ENCODE assay signal across 17 cellular contexts in the genomic region with DNA sequence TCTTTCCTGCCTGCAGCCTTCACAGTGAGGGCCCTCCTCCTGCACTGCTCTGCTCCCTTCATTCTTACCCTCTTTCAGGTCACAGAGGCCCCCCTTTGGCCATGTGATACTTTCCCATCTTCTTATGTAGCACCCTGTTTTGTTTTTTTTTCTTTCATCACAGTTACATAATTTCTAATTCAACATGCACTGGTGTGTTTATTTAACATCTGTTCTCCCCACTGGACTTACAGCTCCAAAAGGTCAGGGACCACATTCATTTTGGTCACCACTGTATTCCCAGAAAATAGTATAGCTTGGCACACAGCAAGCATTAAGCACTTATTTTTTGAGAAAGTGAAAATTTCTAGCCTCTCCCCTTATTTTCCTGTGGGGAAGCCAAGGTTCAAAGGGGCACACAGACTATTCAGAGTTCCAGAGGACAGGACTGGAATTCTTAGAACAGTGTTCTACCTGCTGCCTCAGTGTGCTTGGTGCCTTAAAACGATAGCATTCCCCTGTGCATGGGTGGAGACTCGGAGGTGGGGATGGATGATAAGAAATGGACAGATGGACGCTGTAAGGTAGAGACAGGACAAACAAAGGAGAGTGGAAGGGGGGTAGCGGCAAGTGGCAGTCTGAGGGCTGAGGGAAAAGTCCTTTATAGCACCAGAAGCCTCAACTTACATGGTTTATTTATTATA. TPM values are rescaled to one million over a fixed set of nuclear protein-coding genes. Genes with fewer than 3 reads are reported as not detected.
A peak's percentile ranks its signal among the peaks of the same experiment; 100 is the strongest.
DNase-seq lines count a peak whose midpoint lies in the region; ATAC-seq and TF ChIP-seq lines count a peak whose summit lies in the region.
"Had no signal": no experiment of that assay in that cellular context is flagged by ENCODE, and none has a peak within 500 bp of the region (broad histone marks: within the 10 kb centered on the region; RNA-seq: fewer than 3 reads in every experiment).

No MANE protein-coding gene starts in this region.

- H3K4me3 Mint-ChIP-seq in T-cell = peak overlapping the region; percentile 71 to 99 (median 98)

- POLR2A ChIA-PET in T-cell (lab: Charles Lee) = interaction anchor here in 1 of 2 donors (0.7 kb wide), 2 partner anchors 19 to 94 kb away, joined by 3 to 4 read pairs; no protein-coding TSS in a partner anchor

- no peaks in the 10 kb centered on the region for H3K9me3 Mint-ChIP-seq in T-cell

- DNase-seq in DND-41 (no peak), T-cell (no peak), NCI-H748 treated with DMSO at 0.1 percent for 48 hours (lab: John Stamatoyannopoulos, UW) (no peak), right cardiac atrium (no peak), testis (no peak)
- no peak for DNase-seq in effector memory CD4-positive, alpha-beta T cell
- DNase-seq: activated CD4-positive, alpha-beta T cell treated with anti-CD3 and anti-CD28 coated beads for 1 hour; MG63; NCI-H774 had no signal

- peaks cover 98% of the 10 kb centered on the region for H3K36me3 ChIP-seq in DND-41 (ENCODE audit: insufficient read depth, low read length)
- peaks cover 80% of the 10 kb centered on the region for H3K36me3 ChIP-seq in effector memory CD4-positive, alpha-beta T cell (ENCODE audit: control insufficient read depth, insufficient read depth, low read length)
- H3K36me3 ChIP-seq in neutrophil = peaks cover 81% of the 10 kb centered on the region
- H3K36me3 ChIP-seq in testis (ENCODE audit: low read depth, missing control alignments) = no peaks in the 10 kb centered on the region
- H3K36me3 ChIP-seq: cardiac muscle cell, MG63 had no signal

- CTCF ChIA-PET in T-cell (lab: Charles Lee) = interaction anchor here in 1 of 2 donors (0.6 to 5.5 kb wide), 2 partner anchors 24 to 205 kb away, joined by 4 to 50 read pairs; no protein-coding TSS in a partner anchor

- WGBS in right cardiac atrium = 84% methylated on average over 4 of the region's 4 CpGs
- WGBS in testis, 2 donors = 71 to 75% methylated on average over 4 of the region's 4 CpGs

- no peaks in the 10 kb centered on the region for H3K9me3 ChIP-seq in DND-41 (ENCODE audit: insufficient read depth, low read length, severe bottlenecking)
- no peaks in the 10 kb centered on the region for H3K9me3 ChIP-seq in effector memory CD4-positive, alpha-beta T cell (ENCODE audit: control insufficient read depth, low read length)
- H3K9me3 ChIP-seq in neutrophil = no peaks in the 10 kb centered on the region
- no peaks in the 10 kb centered on the region for H3K9me3 ChIP-seq in right cardiac atrium (ENCODE audit: control insufficient read depth, low read length)
- no peaks in the 10 kb centered on the region for H3K9me3 ChIP-seq in testis
- H3K9me3 ChIP-seq: MG63 had no signal

- H3K4me3 ChIP-seq in DND-41 (ENCODE audit: low read depth in 1 of 2, low read length in 2 of 2) (peak overlapping the region in 1 of 2 experiments; percentile 11; a peak in 1 of 4 replicates), neutrophil (ENCODE audit: low read depth in 1 of 2, low read length in 1 of 2) (no peak overlapping the region), right cardiac atrium (ENCODE audit: low read length) (no peak overlapping the region), testis (no peak overlapping the region)
- H3K4me3 ChIP-seq in effector memory CD4-positive, alpha-beta T cell (ENCODE audit: insufficient read depth, low read depth, low read length, poor library complexity, severe bottlenecking) = peak overlapping the region; percentile 71
- H3K4me3 ChIP-seq: cardiac muscle cell, MG63 had no signal

- H2AFZ ChIP-seq in DND-41 (ENCODE audit: low read depth, low read length) = no peak overlapping the region

- intact Hi-C loops in right cardiac atrium (cut with DNase I) (no loop called here), testis (cut with DNase I; ENCODE audit: low total_unique reads) (no loop called here)

- ATAC-seq in DND-41 (ENCODE audit: insufficient read depth, low read depth) (no peak), T-cell (replicated peaks in 1 of 4) (no peak), GM18870 (IDR thresholded peaks at IDR 0.05; ENCODE audit: unreplicated experiment) (no peak), right cardiac atrium (no peak)

- no peak for TF ChIP-seq POLR2A in testis (IDR thresholded peaks at IDR 0.05)

- peaks cover 80 to 88% (median 86%) of the 10 kb centered on the region in 3 donors for H3K4me1 Mint-ChIP-seq in T-cell

- H3K27me3 Mint-ChIP-seq in T-cell = no peaks in the 10 kb centered on the region

- H3K4me1 ChIP-seq in DND-41 (ENCODE audit: insufficient read depth, low read length) (peaks cover 86% of the 10 kb centered on the region), neutrophil (ENCODE audit: control insufficient read depth in 1 of 2, insufficient read depth in 1 of 2, low read depth in 1 of 2, low read length in 1 of 2) (peaks cover 34 to 51% of the 10 kb centered on the region in 2 experiments), right cardiac atrium (ENCODE audit: control insufficient read depth, insufficient read depth, low read length) (peaks cover 4% of the 10 kb centered on the region), testis (peaks cover 14% of the 10 kb centered on the region)
- peaks cover 77% of the 10 kb centered on the region for H3K4me1 ChIP-seq in effector memory CD4-positive, alpha-beta T cell (ENCODE audit: control insufficient read depth, insufficient read depth, low read length, poor library complexity, severe bottlenecking)

- peak overlapping the region; percentile 75 for H3K4me2 ChIP-seq in DND-41 (ENCODE audit: insufficient read depth, low read length)

- peak overlapping the region; percentile 73; the same call in 1 of the 2 replicates for H3K9ac ChIP-seq in DND-41 (ENCODE audit: low read depth, low read length)

- H3K27me3 ChIP-seq in DND-41 (ENCODE audit: insufficient read depth, low read length, poor library complexity) (no peaks in the 10 kb centered on the region), neutrophil (no peaks in the 10 kb centered on the region), right cardiac atrium (ENCODE audit: control insufficient read depth, insufficient read depth) (no peaks in the 10 kb centered on the region), testis (no peaks in the 10 kb centered on the region)
- H3K27me3 ChIP-seq in effector memory CD4-positive, alpha-beta T cell (replicated peaks; ENCODE audit: control insufficient read depth, insufficient read depth, low read length, poor library complexity, severe bottlenecking) = no peaks in the 10 kb centered on the region
- H3K27me3 ChIP-seq: cardiac muscle cell, MG63 had no signal

- peaks cover 87% of the 10 kb centered on the region for H3K36me3 Mint-ChIP-seq in T-cell

- TF ChIP-seq CTCF in DND-41 (IDR thresholded peaks at IDR 0.05; ENCODE audit: borderline replicate concordance, extremely low read depth, low read length, poor library complexity, severe bottlenecking) (no peak), neutrophil (IDR thresholded peaks at IDR 0.05) (no peak), testis (IDR thresholded peaks at IDR 0.05) (no peak)

- peaks cover 38% of the 10 kb centered on the region for H4K20me1 ChIP-seq in DND-41 (ENCODE audit: insufficient read depth, low read length)

- H3K79me2 ChIP-seq in DND-41 (ENCODE audit: insufficient read depth, low read length) = peaks cover 91% of the 10 kb centered on the region

- peak overlapping the region; percentile 40 for H3K27ac ChIP-seq in DND-41 (ENCODE audit: low read length)
- peak overlapping the region; percentile 92 for H3K27ac ChIP-seq in effector memory CD4-positive, alpha-beta T cell (ENCODE audit: insufficient read depth, low read length, poor library complexity, severe bottlenecking)
- peak overlapping the region; percentile 81 for H3K27ac ChIP-seq in neutrophil
- H3K27ac ChIP-seq in right cardiac atrium (ENCODE audit: low read length) = no peak overlapping the region
- no peak overlapping the region for H3K27ac ChIP-seq in testis
- H3K27ac ChIP-seq: C4-2B, cardiac muscle cell had no signal

- peak overlapping the region; percentile 95 to 99 for H3K27ac Mint-ChIP-seq in T-cell

RNA-seq across cellular contexts. Expression of gene DENND2D, which starts 5.3 kb away (rescaled TPM):
- 100 to 1,000 TPM; 128 to 234 (median 222) TPM for total RNA-seq in T-cell
- total RNA-seq in right cardiac atrium = 1 to 10 TPM; 2.1 to 4.5 (median 4.1) TPM
- 2.1 TPM for polyA plus RNA-seq in right cardiac atrium
- total RNA-seq in testis = 10 to 100 TPM; 21.2 to 22.9 TPM
- polyA plus RNA-seq in testis (ENCODE audit: insufficient read depth, low read depth, low replicate concordance) = 38.8 TPM
- total RNA-seq: G401, RPMI7951 had no signal

RNA-seq across cellular contexts. Expression of gene CHI3L2, which starts 32.4 kb away (rescaled TPM):
- 10 to 100 TPM in 4 of 5 donors, 1 to 10 TPM in 1; 3.6 to 28.1 (median 10.9) TPM for total RNA-seq in T-cell
- 10 to 100 TPM in 3 of 4 donors, 1 to 10 TPM in 1; 1.2 to 20.7 (median 14.7) TPM for total RNA-seq in right cardiac atrium
- polyA plus RNA-seq in right cardiac atrium = 6.2 TPM
- 1 to 10 TPM in 1 of 2 donors, under 1 TPM in 1; 0.55 to 5.0 TPM for total RNA-seq in testis
- 4.3 TPM for polyA plus RNA-seq in testis (ENCODE audit: insufficient read depth, low read depth, low replicate concordance)
- total RNA-seq: cardiac muscle cell, G401, glomerular endothelial cell, HT-29 had no signal

RNA-seq across cellular contexts. Expression of gene CEPT1, which starts 55.1 kb away (rescaled TPM):
- total RNA-seq in T-cell (10 to 100 TPM; 33.2 to 42.3 (median 36.3) TPM), right cardiac atrium (10 to 100 TPM; 17.8 to 20.2 (median 18.7) TPM), testis (10 to 100 TPM; 63.2 to 69.4 TPM)
- polyA plus RNA-seq in right cardiac atrium (8.3 TPM), testis (ENCODE audit: insufficient read depth, low read depth, low replicate concordance) (25.0 TPM)

RNA-seq across cellular contexts. Expression of gene DRAM2, which starts 55.2 kb away (rescaled TPM):
- total RNA-seq in T-cell (10 to 100 TPM; 28.5 to 36.7 (median 31.5) TPM), right cardiac atrium (10 to 100 TPM; 37.9 to 48.7 (median 39.4) TPM), testis (10 to 100 TPM; 47.1 to 51.0 TPM)
- polyA plus RNA-seq in right cardiac atrium (36.4 TPM), testis (ENCODE audit: insufficient read depth, low read depth, low replicate concordance) (34.8 TPM)

Comparison
In these comparisons a context has a peak if more than half of its experiments do, and no peak if none do; other contexts are left out.
1. H3K27ac ChIP-seq: peak in DND-41 (single experiment), effector memory CD4-positive, alpha-beta T cell (single experiment) and neutrophil (single experiment); none in right cardiac atrium (single experiment) and testis (0 of 2).
2. RNA of gene DENND2D, which starts 5.3 kb away (total RNA-seq): 128 to 234 TPM in T-cell; 21.2 to 22.9 TPM in testis and 2.1 to 4.5 TPM in right cardiac atrium; every median in the first group is over 4 times any median in the second.